Comparison of ENCODE assay signal across 8 cellular contexts in the genomic region with DNA sequence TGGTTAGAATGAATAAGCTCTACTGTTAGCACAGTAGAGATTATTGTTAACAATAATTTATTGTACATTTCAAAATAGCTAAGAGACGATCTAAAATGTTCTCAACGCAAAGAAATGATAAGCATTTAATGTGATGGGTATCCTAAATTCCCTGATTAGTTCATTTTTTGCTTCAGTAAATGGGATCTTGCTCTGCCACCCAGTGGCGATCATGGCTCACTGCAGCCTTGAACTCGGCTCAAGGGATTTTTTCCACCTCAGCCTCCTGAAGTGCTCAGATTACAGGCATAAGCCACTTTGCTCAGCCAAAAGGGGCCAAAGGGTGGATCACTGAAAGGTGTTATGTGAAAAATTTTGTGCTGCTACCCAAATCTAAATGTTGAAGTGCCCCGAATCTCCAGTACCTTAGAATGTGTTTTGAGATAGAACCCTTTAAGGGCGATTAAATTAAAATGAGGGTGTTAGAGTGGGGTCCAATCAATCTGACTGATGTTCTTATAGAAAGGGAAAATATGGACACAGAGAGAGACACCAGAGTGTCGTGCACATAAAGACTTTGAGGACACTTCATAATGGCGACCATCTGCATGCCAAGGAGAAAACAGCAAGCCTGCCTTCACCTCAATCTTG. TPM values are rescaled to one million over a fixed set of nuclear protein-coding genes. Genes with fewer than 3 reads are reported as not detected.
DNase-seq lines count a peak whose midpoint lies in the region; ATAC-seq and TF ChIP-seq lines count a peak whose summit lies in the region.

No MANE protein-coding gene starts in this region.

- H3K36me3 ChIP-seq in cardiac muscle cell, result no peaks in the 10 kb centered on the region

- no peak for ATAC-seq in GM21723 (IDR thresholded peaks at IDR 0.05; ENCODE audit: unreplicated experiment)

- no peaks in the 10 kb centered on the region for H3K27me3 ChIP-seq in cardiac muscle cell

- H3K4me3 ChIP-seq in cardiac muscle cell, result no peak overlapping the region

- DNase-seq in cardiac muscle cell (ENCODE audit: low read depth in 1 of 2, low spot score in 1 of 2), result peak; percentile 75 to 78
- DNase-seq in cardiac septum (ENCODE audit: low spot score), result no peak
- peak; percentile 49 for DNase-seq in NCI-H2227 (lab: John Stamatoyannopoulos, UW; ENCODE audit: unreplicated experiment)
- DNase-seq in activated CD4-positive, alpha-beta T cell treated with anti-CD3 and anti-CD28 coated beads, Interleukin-2, amount 50 U/mL, for 4 hours, result peak; percentile 44 to 49
- DNase-seq in effector CD4-positive, alpha-beta T cell, result peak; percentile 34
- peak; percentile 27 for DNase-seq in middle frontal gyrus (ENCODE audit: extremely low spot score, low spot score)
- DNase-seq in stimulated activated CD8-positive, alpha-beta memory T cell treated with anti-CD3 and anti-CD28 coated beads, Interleukin-4, amount 100 ng/mL, for 4 hours (ENCODE audit: low read depth in 2 of 2, low spot score in 1 of 2), result peak; percentile 20 to 37

- no peaks in the 10 kb centered on the region for H3K9me3 ChIP-seq in cardiac muscle cell (ENCODE audit: low read depth)

- no peak overlapping the region for H3K27ac ChIP-seq in cardiac muscle cell

- intact Hi-C loops in cardiac septum (cut with DNase I), result loop anchor here (1.0 kb wide), 1 partner anchor 99 kb away; a partner anchor contains a TSS

- peak; percentile 85 for TF ChIP-seq CTCF in cardiac muscle cell (IDR thresholded peaks at IDR 0.05; ENCODE audit: low read depth, low read length)

- no peaks in the 10 kb centered on the region for H3K4me1 ChIP-seq in cardiac muscle cell (ENCODE audit: low read depth)

RNA-seq across cellular contexts. Expression of a gene that starts 31.5 kb away (rescaled TPM):
- total RNA-seq in cardiac muscle cell, result 8.4 and 10.9 TPM in 2 replicates
- 26.5 and 27.9 TPM in 2 replicates for polyA plus RNA-seq in cardiac muscle cell
- total RNA-seq in cardiac septum, result 11.4 TPM

RNA-seq across cellular contexts. Expression of a gene that starts 48.0 kb away (rescaled TPM):
- total RNA-seq in cardiac muscle cell (641 and 821 TPM in 2 replicates), cardiac septum (466 TPM)
- polyA plus RNA-seq in cardiac muscle cell, result 724 and 813 TPM in 2 replicates

RNA-seq across cellular contexts. Expression of a gene that starts 59.1 kb away (rescaled TPM):
- total RNA-seq in cardiac muscle cell (13.6 and 19.0 TPM in 2 replicates), cardiac septum (13.0 TPM)
- polyA plus RNA-seq in cardiac muscle cell, result 20.6 and 24.7 TPM in 2 replicates
